ENCODE assay signal across 9 cellular contexts in genomic region chr12:86379337-86379736, GRCh38.
"Had no signal": no experiment of that assay in that cellular context is flagged by ENCODE, and none has a peak within 500 bp of the region (broad histone marks: within the 10 kb centered on the region; RNA-seq: fewer than 3 reads in every experiment).

No MANE protein-coding gene starts in this region.

- H3K27me3 Mint-ChIP-seq: IgD-negative memory B cell had no signal

- DNase-seq: GM23248, GOT3, H7, KBM-7 had no signal

- FAIRE-seq: HepG2 had no signal

- H3K4me1 Mint-ChIP-seq: IgD-negative memory B cell had no signal

- H3K36me3 ChIP-seq: HAP-1 had no signal

- ATAC-seq: HCT116, HepG2 had no signal

- H3K4me3 Mint-ChIP-seq: IgD-negative memory B cell had no signal

- H3K4me3 ChIP-seq: GM23248, HAP-1 had no signal

- H3K9me3 ChIP-seq: HAP-1 had no signal

- H2AFZ ChIP-seq: GM23248 had no signal

- H3K27ac Mint-ChIP-seq: IgD-negative memory B cell had no signal

- H3K9ac ChIP-seq: GM23248 had no signal

- H3K27ac ChIP-seq: GM23248, HL-60 had no signal
